ENCODE assay signal across 13 cellular contexts in genomic region chr1:88141499-88142074, GRCh38.
DNase-seq lines count a peak whose midpoint lies in the region; ATAC-seq, FAIRE-seq and TF ChIP-seq lines count a peak whose summit lies in the region.
"Had no signal": no experiment of that assay in that cellular context is flagged by ENCODE, and none has a peak within 500 bp of the region (broad histone marks: within the 10 kb centered on the region; RNA-seq: fewer than 3 reads in every experiment).

No MANE protein-coding gene starts in this region.

- FAIRE-seq in HepG2 (lab: Jason Lieb, UNC) = no peak
- FAIRE-seq: islet of Langerhans had no signal

- H3K79me2 ChIP-seq in HepG2 (ENCODE audit: insufficient read depth, low read length) = no peaks in the 10 kb centered on the region

- H3K4me1 ChIP-seq in HepG2 (ENCODE audit: insufficient read depth, low read length) = peaks cover 44% of the 10 kb centered on the region

- H2AFZ ChIP-seq in HepG2 (ENCODE audit: low read length) = peak overlapping the region; percentile 49

- ATAC-seq in GM19324 (IDR thresholded peaks at IDR 0.05; ENCODE audit: low FRiP score, unreplicated experiment) (peak; percentile 55), HepG2 (peak; percentile 71; the same call in 2 of the 3 replicates)
- ATAC-seq: Right ventricle myocardium inferior had no signal

- WGBS in HepG2 (ENCODE audit: low lambda C conversion rate) = 57% methylated on average over 6 of the region's 6 CpGs

- in situ Hi-C loops in HepG2 (cut with HindIII; ENCODE audit: extremely low pct_ligation_motif_present, low pct_unique_long_range_greater_than_20kb) = no loop called here

- no TSS peak for BruUV-seq in HepG2 (replicated peaks; lab: Mats Ljungman, UMichigan)

- CTCF ChIA-PET in HepG2 (lab: Yijun Ruan, JAX; ENCODE audit: low intra/inter-chr PET ratio, low total read pairs) = no interaction called here

- peak overlapping the region; percentile 14; the same call in 1 of the 2 replicates for H3K4me3 ChIP-seq in GM12864 (ENCODE audit: low read depth, low read length)
- no peak overlapping the region for H3K4me3 ChIP-seq in HepG2 (replicated peaks in 1 of 3; ENCODE audit: insufficient read depth in 1 of 3, low read depth in 2 of 3, low read length in 3 of 3)
- H3K4me3 ChIP-seq: smooth muscle cell had no signal

- no peak for TF ChIP-seq RAD21 in HepG2 (CRISPR knock-in tag; IDR thresholded peaks at IDR 0.05)

- no peaks in the 10 kb centered on the region for H3K36me3 ChIP-seq in HepG2 (replicated peaks in 1 of 2; ENCODE audit: control insufficient read depth in 1 of 2, insufficient read depth in 2 of 2, low read length in 2 of 2)

- POLR2A ChIA-PET in HepG2 (lab: Yijun Ruan, JAX) = no interaction called here

- H3K4me2 ChIP-seq in HepG2 (ENCODE audit: low read depth, low read length) = peak overlapping the region; percentile 51; the same call in 1 of the 2 replicates
- H3K4me2 ChIP-seq: smooth muscle cell had no signal

- H3K9me3 ChIP-seq in HepG2 (ENCODE audit: low read length) = no peaks in the 10 kb centered on the region

- intact Hi-C loops in HepG2 (cut with micrococcal nuclease; ENCODE audit: unreplicated experiment) = no loop called here

- TF ChIP-seq POLR2A in HepG2 (IDR thresholded peaks at IDR 0.05; ENCODE audit: insufficient read depth in 1 of 2, low read depth in 2 of 2, low read length in 2 of 2) = no peak

- TF ChIP-seq CTCF in GM12864 (IDR thresholded peaks at IDR 0.05; ENCODE audit: low read depth, low read length, missing control alignments) = no peak
- no peak for TF ChIP-seq CTCF in HepG2 (CRISPR knock-in tag; IDR thresholded peaks at IDR 0.05)

- no peaks in the 10 kb centered on the region for H4K20me1 ChIP-seq in HepG2 (ENCODE audit: insufficient read depth, low read length)

- TF ChIP-seq EP300 in HepG2 (IDR thresholded peaks at IDR 0.05; ENCODE audit: low read depth in 2 of 2, low read length in 2 of 2) (no peak), HepG2 (CRISPR knock-in tag; IDR thresholded peaks at IDR 0.05; ENCODE audit: borderline replicate concordance) (no peak)

- H3K27me3 ChIP-seq in HepG2 (ENCODE audit: control insufficient read depth in 1 of 2, insufficient read depth in 2 of 2, low read length in 2 of 2) = no peaks in the 10 kb centered on the region

- H3K9ac ChIP-seq in HepG2 (ENCODE audit: insufficient read depth, low read depth, low read length) = no peak overlapping the region

- no peak overlapping the region for H3K27ac ChIP-seq in HepG2 (ENCODE audit: extremely low read length, insufficient read depth, low read length)

- DNase-seq in GM12864 (ENCODE audit: low read depth) (no peak), NAMALWA (ENCODE audit: low spot score) (peak; percentile 15), HepG2 (ENCODE audit: low spot score) (no peak), superior temporal gyrus (ENCODE audit: extremely low spot score) (no peak), epidermal melanocyte (ENCODE audit: insufficient read length, low spot score) (no peak)
- DNase-seq in stimulated activated CD4-positive, alpha-beta T cell treated with anti-CD3 and anti-CD28 coated beads, Interleukin-4, amount 100 ng/mL, for 24 hours = no peak
- DNase-seq: activated CD4-positive, alpha-beta T cell treated with anti-CD3 and anti-CD28 coated beads, Interleukin-2, amount 50 U/mL, for 1 hour; NCI-H2171; nephron progenitor cell had no signal

TF ChIP-seq in HepG2, 621 proteins besides CTCF, POLR2A, EP300 and RAD21:
- TF ChIP-seq ZMYM4 (CRISPR knock-in tag; IDR thresholded peaks at IDR 0.05) (0 out of 2 replicates have a peak, but pooled peaks have one; percentile 25), TFDP1 (CRISPR knock-in tag; IDR thresholded peaks at IDR 0.05; ENCODE audit: borderline replicate concordance) (no peak)
